Comparison of ENCODE assay signal across 7 cellular contexts in genomic region chr9:35116539-35116897, GRCh38. TPM values are rescaled to one million over a fixed set of nuclear protein-coding genes. Genes with fewer than 3 reads are reported as not detected.
DNase-seq lines count a peak whose midpoint lies in the region; ATAC-seq lines count a peak whose summit lies in the region.

No MANE protein-coding gene starts in this region.

- peak overlapping the region; percentile 91 for H3K4me3 Mint-ChIP-seq in activated T-helper 2 cell treated with anti-CD3 and anti-CD28 coated beads, Interferon-gamma antibody, Interleukin-2, Interleukin-4, amounts not matched to agents 10 μg/mL and 5 μg/mL and 100 μg/mL, durations not matched to agents 14 hours and 24 hours and 36 hours (ENCODE audit: low read depth)

- H3K27ac Mint-ChIP-seq in activated T-helper 2 cell treated with anti-CD3 and anti-CD28 coated beads, Interferon-gamma antibody, Interleukin-2, Interleukin-4, amounts not matched to agents 10 μg/mL and 5 μg/mL and 100 μg/mL, durations not matched to agents 14 hours and 24 hours and 36 hours, result peak overlapping the region; percentile 89

- peak; percentile 1 for ATAC-seq in HG02642 (IDR thresholded peaks at IDR 0.05; ENCODE audit: poor library complexity, unreplicated experiment)
- no peak for ATAC-seq in GM18519 (IDR thresholded peaks at IDR 0.05; ENCODE audit: low FRiP score, unreplicated experiment)

- peaks cover 40% of the 10 kb centered on the region for H3K4me1 Mint-ChIP-seq in activated T-helper 2 cell treated with anti-CD3 and anti-CD28 coated beads, Interferon-gamma antibody, Interleukin-2, Interleukin-4, amounts not matched to agents 10 μg/mL and 5 μg/mL and 100 μg/mL, durations not matched to agents 14 hours and 24 hours and 36 hours (ENCODE audit: low read depth)

- H3K9me3 ChIP-seq in iPS-18c (ENCODE audit: control insufficient read depth, insufficient read depth, low read length), result no peaks in the 10 kb centered on the region

- no peak for DNase-seq in activated T-helper 2 cell treated with anti-CD3 and anti-CD28 coated beads, Interferon-gamma antibody, Interleukin-2, Interleukin-4, amounts not matched to agents 10 μg/mL and 5 μg/mL and 100 μg/mL, durations not matched to agents 14 hours and 24 hours and 36 hours (ENCODE audit: low spot score)
- peak in 3 of 49 donors; percentile 48 to 68 (median 64) for DNase-seq in substantia nigra (lab: John Stamatoyannopoulos, UW)
- DNase-seq in NCI-H2029 (lab: John Stamatoyannopoulos, UW), result no peak
- DNase-seq in NCI-H1105 treated with DMSO at 0.1 percent for 48 hours (lab: John Stamatoyannopoulos, UW), result no peak

- H3K27me3 Mint-ChIP-seq in activated T-helper 2 cell treated with anti-CD3 and anti-CD28 coated beads, Interferon-gamma antibody, Interleukin-2, Interleukin-4, amounts not matched to agents 10 μg/mL and 5 μg/mL and 100 μg/mL, durations not matched to agents 14 hours and 24 hours and 36 hours (ENCODE audit: low read depth), result peaks cover 6% of the 10 kb centered on the region

- no peaks in the 10 kb centered on the region for H3K9me3 Mint-ChIP-seq in activated T-helper 2 cell treated with anti-CD3 and anti-CD28 coated beads, Interferon-gamma antibody, Interleukin-2, Interleukin-4, amounts not matched to agents 10 μg/mL and 5 μg/mL and 100 μg/mL, durations not matched to agents 14 hours and 24 hours and 36 hours

- peak overlapping the region; percentile 74 for H3K27ac ChIP-seq in substantia nigra (ENCODE audit: low read depth, low read length, poor library complexity, severe bottlenecking)

- intact Hi-C loops in activated T-helper 2 cell treated with anti-CD3 and anti-CD28 coated beads, Interferon-gamma antibody, Interleukin-2, Interleukin-4, amounts not matched to agents 10 μg/mL and 5 μg/mL and 100 μg/mL, durations not matched to agents 14 hours and 24 hours and 36 hours (cut with micrococcal nuclease), result loop anchor here (1.0 to 10.0 kb wide), 8 partner anchors 46 to 939 kb away; partner anchors contain the start of genes DNAI1, FAM219A, HINT2 and SPAG8

- H3K4me3 ChIP-seq in iPS-18c (ENCODE audit: insufficient read depth, low read depth, low read length), result peak overlapping the region; percentile 76

- no peaks in the 10 kb centered on the region for H3K36me3 Mint-ChIP-seq in activated T-helper 2 cell treated with anti-CD3 and anti-CD28 coated beads, Interferon-gamma antibody, Interleukin-2, Interleukin-4, amounts not matched to agents 10 μg/mL and 5 μg/mL and 100 μg/mL, durations not matched to agents 14 hours and 24 hours and 36 hours (ENCODE audit: low read depth)

RNA-seq across cellular contexts. Expression of gene ATOSB, which starts 0.9 kb away (rescaled TPM):
- total RNA-seq in activated T-helper 2 cell treated with anti-CD3 and anti-CD28 coated beads, Interferon-gamma antibody, Interleukin-2, Interleukin-4, amounts not matched to agents 10 μg/mL and 5 μg/mL and 100 μg/mL, durations not matched to agents 14 hours and 24 hours and 36 hours, result 7.0 and 7.3 TPM in 2 replicates

RNA-seq across cellular contexts. Expression of gene STOML2, which starts 13.6 kb away (rescaled TPM):
- total RNA-seq in activated T-helper 2 cell treated with anti-CD3 and anti-CD28 coated beads, Interferon-gamma antibody, Interleukin-2, Interleukin-4, amounts not matched to agents 10 μg/mL and 5 μg/mL and 100 μg/mL, durations not matched to agents 14 hours and 24 hours and 36 hours, result 211 and 214 TPM in 2 replicates

RNA-seq across cellular contexts. Expression of gene PIGO, which starts 20.1 kb away (rescaled TPM):
- total RNA-seq in activated T-helper 2 cell treated with anti-CD3 and anti-CD28 coated beads, Interferon-gamma antibody, Interleukin-2, Interleukin-4, amounts not matched to agents 10 μg/mL and 5 μg/mL and 100 μg/mL, durations not matched to agents 14 hours and 24 hours and 36 hours, result 33.0 and 37.8 TPM in 2 replicates

RNA-seq across cellular contexts. Expression of gene FANCG, which starts 36.8 kb away (rescaled TPM):
- total RNA-seq in activated T-helper 2 cell treated with anti-CD3 and anti-CD28 coated beads, Interferon-gamma antibody, Interleukin-2, Interleukin-4, amounts not matched to agents 10 μg/mL and 5 μg/mL and 100 μg/mL, durations not matched to agents 14 hours and 24 hours and 36 hours, result 102 and 107 TPM in 2 replicates

RNA-seq across cellular contexts. Expression of gene VCP, which starts 44.1 kb away (rescaled TPM):
- total RNA-seq in activated T-helper 2 cell treated with anti-CD3 and anti-CD28 coated beads, Interferon-gamma antibody, Interleukin-2, Interleukin-4, amounts not matched to agents 10 μg/mL and 5 μg/mL and 100 μg/mL, durations not matched to agents 14 hours and 24 hours and 36 hours, result 361 and 366 TPM in 2 replicates
